In the genomic region with DNA sequence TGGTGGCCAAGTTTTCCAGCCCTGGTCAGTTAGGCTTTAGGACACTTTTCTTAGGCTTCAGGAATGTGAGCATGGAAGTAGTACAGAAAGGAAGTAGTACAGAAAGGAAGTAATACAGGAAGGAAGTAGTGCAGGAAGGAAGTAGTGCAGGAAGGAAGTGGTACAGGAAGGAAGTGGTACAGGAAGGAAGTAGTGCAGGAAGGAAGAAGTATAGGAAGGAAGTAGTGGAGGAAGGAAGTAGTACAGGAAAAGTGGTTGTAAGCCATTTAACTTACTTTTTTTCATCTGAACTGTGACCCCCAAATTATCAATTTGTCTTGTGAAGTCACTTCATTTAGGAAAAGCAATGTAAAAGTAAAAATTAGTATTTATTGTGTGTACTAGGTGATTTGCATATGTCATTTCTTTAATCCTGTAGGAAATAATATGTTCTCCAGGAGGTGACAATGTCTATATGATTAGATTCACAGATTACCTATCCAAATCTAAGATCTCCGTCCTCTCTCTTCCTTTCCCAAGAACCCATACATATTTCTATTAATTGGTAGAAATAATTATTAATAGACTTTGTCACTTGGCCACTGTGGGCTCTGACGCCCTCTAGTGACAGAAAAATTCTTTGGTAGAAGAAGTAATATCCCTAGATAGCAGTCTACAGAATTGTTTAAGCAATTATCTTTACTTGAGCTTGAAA, we compare ENCODE assay signal across 7 cellular contexts. TPM values are rescaled to one million over a fixed set of nuclear protein-coding genes. Genes with fewer than 3 reads are reported as not detected.
DNase-seq lines count a peak whose midpoint lies in the region; ATAC-seq, FAIRE-seq and TF ChIP-seq lines count a peak whose summit lies in the region.

No MANE protein-coding gene starts in this region.

- in situ Hi-C loops in KBM-7 (cut with MboI; ENCODE audit: low pct_unique_long_range_greater_than_20kb, low sequenced_read_pairs) (no loop called here), GM12878 (cut with MboI) (no loop called here)

- TF ChIP-seq CTCF in GM12878 (IDR thresholded peaks at IDR 0.05 in 2 of 3, conservative IDR thresholded peaks at IDR 0.05 in 1 of 3; ENCODE audit: control insufficient read depth in 2 of 3, extremely low read depth in 1 of 3, insufficient read depth in 1 of 3, low read depth in 3 of 3, low read length in 3 of 3), result peak; percentile 51 to 64 (median 52); a peak in 5 of 6 replicates

- POLR2A ChIA-PET in GM12878 (lab: Charles Lee), result interaction anchor here (1.0 to 1.8 kb wide), 6 partner anchors 10 to 54 kb away, joined by 3 to 8 read pairs (median 6); no protein-coding TSS in a partner anchor

- WGBS in GM12878 (ENCODE audit: insufficient coverage, insufficient replicate concordance, low lambda C conversion rate, missing lambda C conversion rate), result 38% methylated on average over 2 of the region's 2 CpGs

- no peak overlapping the region; the same call in 1 of the 2 replicates for H3K27ac ChIP-seq in GM12878 (ENCODE audit: control insufficient read depth, insufficient read depth)

- SMC1A ChIA-PET in GM12878 (lab: Charles Lee; ENCODE audit: uncharacterized antibody, unreplicated experiment), result interaction anchor here (0.6 to 8.7 kb wide), 39 partner anchors 8 to 422 kb away, joined by 3 to 114 read pairs (median 5); a partner anchor contains a TSS

- no peak for FAIRE-seq in GM12878 (lab: Jason Lieb, UNC)

- H3K4me1 ChIP-seq in GM12878 (ENCODE audit: control insufficient read depth, insufficient read depth, low read length), result peaks cover 10% of the 10 kb centered on the region

- no TSS peak for BruUV-seq in GM12878 (replicated peaks; lab: Mats Ljungman, UMichigan)

- TF ChIP-seq POLR2A in GM12878 (IDR thresholded peaks at IDR 0.05; ENCODE audit: low read depth, low read length), result no peak

- intact Hi-C loops in GM12878 (cut with micrococcal nuclease; ENCODE audit: unreplicated experiment), result loop anchor here (1.0 kb wide), 1 partner anchor 51 kb away; no protein-coding TSS in a partner anchor

- RAD21 ChIA-PET in GM12878 (lab: Charles Lee; ENCODE audit: unreplicated experiment), result interaction anchor here (0.6 to 2.1 kb wide), 36 partner anchors 8 to 260 kb away, joined by 3 to 39 read pairs (median 5); a partner anchor contains a TSS

- H3K9ac ChIP-seq in GM12878 (ENCODE audit: control insufficient read depth, insufficient read depth, low read length), result no peak overlapping the region

- H3K4me2 ChIP-seq in GM12878 (ENCODE audit: control insufficient read depth, insufficient read depth), result peak overlapping the region; percentile 45

- no peak overlapping the region for H2AFZ ChIP-seq in GM12878 (ENCODE audit: control insufficient read depth, low read depth, low read length)

- H3K27me3 ChIP-seq in GM12878 (replicated peaks in 1 of 2; ENCODE audit: control insufficient read depth in 2 of 2, insufficient read depth in 2 of 2, low read length in 1 of 2), result no peaks in the 10 kb centered on the region

- no peaks in the 10 kb centered on the region for H3K36me3 ChIP-seq in GM12878 (ENCODE audit: control insufficient read depth in 2 of 2, insufficient read depth in 2 of 2, low read length in 1 of 2)

- TF ChIP-seq RAD21 in GM12878 (IDR thresholded peaks at IDR 0.05; ENCODE audit: insufficient read depth, low read depth, low read length), result peak; percentile 78

- no peak for TF ChIP-seq EP300 in GM12878 (IDR thresholded peaks at IDR 0.05; ENCODE audit: borderline replicate concordance in 1 of 2, control insufficient read depth in 1 of 2, low read depth in 2 of 2, low read length in 2 of 2)

- no peak overlapping the region for H3K4me3 ChIP-seq in GM12878

- H4K20me1 ChIP-seq in GM12878 (ENCODE audit: control insufficient read depth, insufficient read depth), result no peaks in the 10 kb centered on the region

- H3K79me2 ChIP-seq in GM12878 (ENCODE audit: control insufficient read depth, insufficient read depth, low read length), result peaks cover 30% of the 10 kb centered on the region

- ATAC-seq in GM12878, result no peak
- ATAC-seq in HG03565 (IDR thresholded peaks at IDR 0.05; ENCODE audit: unreplicated experiment), result no peak
- no peak for ATAC-seq in GM18520 (IDR thresholded peaks at IDR 0.05; ENCODE audit: unreplicated experiment)

- CTCF ChIA-PET in GM12878 (lab: Yijun Ruan, JAX), result interaction anchor here (0.6 to 10.6 kb wide), 67 partner anchors 8 to 1171 kb away, joined by 3 to 250 read pairs (median 5); a partner anchor contains a TSS

- peak; percentile 10 for DNase-seq in Daoy (ENCODE audit: low read depth)
- peak; percentile 47 for DNase-seq in KBM-7
- no peak for DNase-seq in GM12878 (ENCODE audit: low read depth, low spot score)
- peak; percentile 75 for DNase-seq in medulla oblongata (ENCODE audit: extremely low spot score)
- DNase-seq in NCI-H2029 (lab: John Stamatoyannopoulos, UW), result no peak

- no peaks in the 10 kb centered on the region for H3K9me3 ChIP-seq in GM12878 (replicated peaks; ENCODE audit: control insufficient read depth, insufficient read depth, low read length)

TF ChIP-seq in GM12878, 131 proteins besides CTCF, POLR2A, EP300 and RAD21 (continues in another document):
- TF ChIP-seq, protein P1, sequence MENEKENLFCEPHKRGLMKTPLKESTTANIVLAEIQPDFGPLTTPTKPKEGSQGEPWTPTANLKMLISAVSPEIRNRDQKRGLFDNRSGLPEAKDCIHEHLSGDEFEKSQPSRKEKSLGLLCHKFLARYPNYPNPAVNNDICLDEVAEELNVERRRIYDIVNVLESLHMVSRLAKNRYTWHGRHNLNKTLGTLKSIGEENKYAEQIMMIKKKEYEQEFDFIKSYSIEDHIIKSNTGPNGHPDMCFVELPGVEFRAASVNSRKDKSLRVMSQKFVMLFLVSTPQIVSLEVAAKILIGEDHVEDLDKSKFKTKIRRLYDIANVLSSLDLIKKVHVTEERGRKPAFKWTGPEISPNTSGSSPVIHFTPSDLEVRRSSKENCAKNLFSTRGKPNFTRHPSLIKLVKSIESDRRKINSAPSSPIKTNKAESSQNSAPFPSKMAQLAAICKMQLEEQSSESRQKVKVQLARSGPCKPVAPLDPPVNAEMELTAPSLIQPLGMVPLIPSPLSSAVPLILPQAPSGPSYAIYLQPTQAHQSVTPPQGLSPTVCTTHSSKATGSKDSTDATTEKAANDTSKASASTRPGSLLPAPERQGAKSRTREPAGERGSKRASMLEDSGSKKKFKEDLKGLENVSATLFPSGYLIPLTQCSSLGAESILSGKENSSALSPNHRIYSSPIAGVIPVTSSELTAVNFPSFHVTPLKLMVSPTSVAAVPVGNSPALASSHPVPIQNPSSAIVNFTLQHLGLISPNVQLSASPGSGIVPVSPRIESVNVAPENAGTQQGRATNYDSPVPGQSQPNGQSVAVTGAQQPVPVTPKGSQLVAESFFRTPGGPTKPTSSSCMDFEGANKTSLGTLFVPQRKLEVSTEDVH (IDR thresholded peaks at IDR 0.05; ENCODE audit: low read depth, partially characterized antibody), result no peak
- TF ChIP-seq ATF7 (IDR thresholded peaks at IDR 0.05; ENCODE audit: low read depth), result peak; percentile 89
- TF ChIP-seq ZNF274 (IDR thresholded peaks at IDR 0.05; ENCODE audit: insufficient read depth, insufficient read length), result no peak
- TF ChIP-seq IKZF1 (conservative IDR thresholded peaks at IDR 0.05), result peak; percentile 88
- TF ChIP-seq RUNX3 (IDR thresholded peaks at IDR 0.05; ENCODE audit: low read length), result peak; percentile 61
- no peak for TF ChIP-seq BMI1 (IDR thresholded peaks at IDR 0.05; ENCODE audit: borderline replicate concordance)
- TF ChIP-seq BRCA1 (IDR thresholded peaks at IDR 0.05; ENCODE audit: low read depth, low read length), result no peak
- peak; percentile 77; the same call in 1 of the 2 replicates for TF ChIP-seq SMC3 (IDR thresholded peaks at IDR 0.05; ENCODE audit: borderline replicate concordance, low read length)
- TF ChIP-seq RELA (IDR thresholded peaks at IDR 0.05; ENCODE audit: borderline replicate concordance, partially characterized antibody), result no peak

RNA-seq across cellular contexts. Expression of a gene that starts 3.9 kb away (rescaled TPM):
- total RNA-seq in Daoy (2014; rRNA removed; shearing (Covaris generic)), result 5.2 and 5.8 TPM in 2 replicates
- 387 and 393 TPM in 2 replicates for total RNA-seq in GM12878 (2013; cell fraction: nucleolus; rRNA removed)
- total RNA-seq in GM12878 (2014; rRNA removed) (70.0 and 85.3 TPM in 2 replicates), GM12878 (2014; rRNA removed; fragmentation: Illumina TruSeq; extraction: Trizol) (78.2 and 82.0 TPM in 2 replicates), GM12878 (2021) (61.1 and 62.9 TPM in 2 replicates)
- polyA plus RNA-seq in GM12878 (2011; ENCODE audit: low read depth), result 25.2 TPM
- polyA plus RNA-seq in GM12878 (2011; rRNA removed) (147 and 217 TPM in 2 replicates), GM12878 (2014; fragmentation: Illumina TruSeq; extraction: Trizol) (89.8 and 117 TPM in 2 replicates), GM12878 (2014; fragmentation: Nextera tagmentation; extraction: Ambion mirVana) (10 to 100 TPM; 50.1 to 54.9 TPM), GM12878 (2014; rRNA removed) (46.4 and 55.8 TPM in 2 replicates), GM12878 (2016; fragmentation: Nextera tagmentation; extraction: Ambion mirVana) (10 to 100 TPM; 69.9 to 73.7 TPM)
- 63.3 and 70.5 TPM in 2 replicates for polyA plus RNA-seq in GM12878 (2011; cell fraction: cytosol; rRNA removed)
- polyA plus RNA-seq in GM12878 (2011; cell fraction: nucleus; rRNA removed), result 80.6 and 126 TPM in 2 replicates
- 42.9 and 53.2 TPM in 2 replicates for polyA plus RNA-seq in GM12878 (2012)
- 125 and 188 TPM in 2 replicates for polyA minus RNA-seq in GM12878 (2011; rRNA and poly(A)+ RNA removed)
- 40.6 and 46.1 TPM in 2 replicates for polyA minus RNA-seq in GM12878 (2011; cell fraction: cytosol; rRNA and poly(A)+ RNA removed)
- polyA minus RNA-seq in GM12878 (2011; cell fraction: nucleus; rRNA and poly(A)+ RNA removed), result 104 and 109 TPM in 2 replicates

RNA-seq across cellular contexts. Expression of a gene that starts 34.1 kb away (rescaled TPM):
- 12.3 and 21.0 TPM in 2 replicates for total RNA-seq in Daoy (2014; rRNA removed; shearing (Covaris generic))
- 23.9 and 26.3 TPM in 2 replicates for total RNA-seq in GM12878 (2013; cell fraction: nucleolus; rRNA removed)
- total RNA-seq in GM12878 (2014; rRNA removed) (25.3 and 32.5 TPM in 2 replicates), GM12878 (2014; rRNA removed; fragmentation: Illumina TruSeq; extraction: Trizol) (19.1 and 19.7 TPM in 2 replicates), GM12878 (2021) (38.4 and 39.2 TPM in 2 replicates)
- polyA plus RNA-seq in GM12878 (2011; ENCODE audit: low read depth), result 43.4 TPM
- polyA plus RNA-seq in GM12878 (2011; rRNA removed) (18.1 and 32.2 TPM in 2 replicates), GM12878 (2014; fragmentation: Illumina TruSeq; extraction: Trizol) (39.5 and 39.9 TPM in 2 replicates), GM12878 (2014; fragmentation: Nextera tagmentation; extraction: Ambion mirVana) (10 to 100 TPM in 1 of 2 experiments, 1 to 10 TPM in 1; 7.4 to 11.6 TPM), GM12878 (2014; rRNA removed) (23.9 and 32.0 TPM in 2 replicates), GM12878 (2016; fragmentation: Nextera tagmentation; extraction: Ambion mirVana) (10 to 100 TPM; 75.4 to 78.2 TPM)
- polyA plus RNA-seq in GM12878 (2011; cell fraction: cytosol; rRNA removed), result 54.6 and 70.4 TPM in 2 replicates
- polyA plus RNA-seq in GM12878 (2011; cell fraction: nucleus; rRNA removed), result 40.9 and 41.4 TPM in 2 replicates
- polyA plus RNA-seq in GM12878 (2012), result 45.7 and 60.9 TPM in 2 replicates
- 44.8 and 58.0 TPM in 2 replicates for polyA minus RNA-seq in GM12878 (2011; rRNA and poly(A)+ RNA removed)
- 28.2 and 29.3 TPM in 2 replicates for polyA minus RNA-seq in GM12878 (2011; cell fraction: cytosol; rRNA and poly(A)+ RNA removed)
- 19.0 and 37.1 TPM in 2 replicates for polyA minus RNA-seq in GM12878 (2011; cell fraction: nucleus; rRNA and poly(A)+ RNA removed)

Comparison
In these comparisons a context has a peak if more than half of its experiments do, and no peak if none do; other contexts are left out.
1. DNase-seq: peak in Daoy (single experiment), KBM-7 (single experiment) and medulla oblongata (single experiment); none in GM12878 (single experiment) and NCI-H2029 (single experiment).